15 cellular contexts compared by ENCODE assay signal in the genomic region with DNA sequence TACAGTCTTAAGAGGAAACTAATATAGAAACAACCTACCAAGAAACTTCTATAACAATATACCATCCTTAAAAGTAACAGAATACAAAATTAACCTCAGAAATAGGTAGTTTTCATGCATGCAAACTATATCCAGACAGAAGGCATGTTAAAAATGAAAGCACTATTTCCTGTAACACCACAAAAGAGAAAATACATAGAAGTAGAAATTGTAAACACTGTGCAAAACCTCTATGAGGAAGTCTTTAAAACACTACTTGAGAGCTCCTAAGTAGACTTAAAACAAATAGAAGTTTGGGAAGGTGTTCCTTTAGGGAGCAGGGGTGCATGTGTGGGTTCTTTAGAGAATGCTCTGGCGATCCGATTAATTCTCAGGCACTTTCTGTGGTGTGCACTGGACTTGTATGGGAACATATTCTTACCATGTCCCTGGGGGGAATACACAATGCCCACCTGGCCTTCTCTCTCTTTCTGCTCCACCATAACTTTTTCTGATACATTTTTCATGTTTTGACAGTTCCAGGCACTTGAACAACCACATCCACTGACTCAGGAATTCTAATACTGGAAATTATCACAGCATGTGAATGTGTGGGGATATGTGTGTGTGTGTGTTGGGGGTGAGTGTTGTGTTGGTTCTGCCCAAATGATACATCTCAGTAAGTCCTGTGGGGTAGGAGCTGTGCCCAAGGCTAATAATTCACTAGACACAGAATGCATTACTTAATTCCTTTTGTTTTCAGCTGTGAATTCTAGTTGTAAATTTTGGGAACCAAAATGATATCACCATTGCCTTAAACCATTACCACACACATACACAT.
DNase-seq lines count a peak whose midpoint lies in the region; ATAC-seq and TF ChIP-seq lines count a peak whose summit lies in the region.
"Had no signal": no experiment of that assay in that cellular context is flagged by ENCODE, and none has a peak within 500 bp of the region (broad histone marks: within the 10 kb centered on the region; RNA-seq: fewer than 3 reads in every experiment).

No MANE protein-coding gene starts in this region.

- peak overlapping the region; percentile 51 for H3K27ac Mint-ChIP-seq in activated CD4-positive, alpha-beta T cell treated with anti-CD3 and anti-CD28 coated beads, Interleukin-2, amount 10 ng/mL, durations not matched to agents 24 days and 14 days
- peak overlapping the region; percentile 96 to 98 for H3K27ac Mint-ChIP-seq in T-cell
- H3K27ac Mint-ChIP-seq: progenitor cell of endocrine pancreas had no signal

- POLR2A ChIA-PET in T-cell (lab: Charles Lee) = interaction anchor here in 1 of 2 donors (0.6 kb wide), 1 partner anchor 33 kb away, joined by 3 read pairs; no protein-coding TSS in a partner anchor

- intact Hi-C loops in activated CD4-positive, alpha-beta T cell treated with anti-CD3 and anti-CD28 coated beads, Interleukin-2, amount 10 ng/mL, durations not matched to agents 24 days and 14 days (cut with micrococcal nuclease) = no loop called here
- intact Hi-C loops in mucosa of descending colon (cut with DNase I, micrococcal nuclease) = no loop called here

- CTCF ChIA-PET in T-cell (lab: Charles Lee) = no interaction called here

- H3K36me3 Mint-ChIP-seq in activated CD4-positive, alpha-beta T cell treated with anti-CD3 and anti-CD28 coated beads, Interleukin-2, amount 10 ng/mL, durations not matched to agents 24 days and 14 days (ENCODE audit: low read depth) = peaks cover 6% of the 10 kb centered on the region
- H3K36me3 Mint-ChIP-seq in T-cell = no peaks in the 10 kb centered on the region

- H3K4me1 Mint-ChIP-seq in activated CD4-positive, alpha-beta T cell treated with anti-CD3 and anti-CD28 coated beads, Interleukin-2, amount 10 ng/mL, durations not matched to agents 24 days and 14 days = peaks cover 38% of the 10 kb centered on the region
- H3K4me1 Mint-ChIP-seq in T-cell = peaks cover 59 to 71% (median 64%) of the 10 kb centered on the region in 3 donors

- no peaks in the 10 kb centered on the region for H3K4me1 ChIP-seq in mucosa of descending colon (ENCODE audit: low read depth)
- H3K4me1 ChIP-seq: SJSA1 had no signal

- H3K27me3 Mint-ChIP-seq in activated CD4-positive, alpha-beta T cell treated with anti-CD3 and anti-CD28 coated beads, Interleukin-2, amount 10 ng/mL, durations not matched to agents 24 days and 14 days = no peaks in the 10 kb centered on the region
- H3K27me3 Mint-ChIP-seq in T-cell = no peaks in the 10 kb centered on the region

- TF ChIP-seq CTCF in mucosa of descending colon (IDR thresholded peaks at IDR 0.05) = no peak

- H3K9me3 Mint-ChIP-seq in activated CD4-positive, alpha-beta T cell treated with anti-CD3 and anti-CD28 coated beads, Interleukin-2, amount 10 ng/mL, durations not matched to agents 24 days and 14 days = peaks cover 4% of the 10 kb centered on the region
- no peaks in the 10 kb centered on the region for H3K9me3 Mint-ChIP-seq in T-cell

- ATAC-seq in HG02571 (IDR thresholded peaks at IDR 0.05; ENCODE audit: unreplicated experiment) (peak; percentile 53), T-cell (replicated peaks in 1 of 4) (peak; percentile 68 to 74 (median 70)), mucosa of descending colon (peak; percentile 38)

- no peaks in the 10 kb centered on the region for H3K9me3 ChIP-seq in mucosa of descending colon
- H3K9me3 ChIP-seq: SJSA1 had no signal

- no peak overlapping the region for H3K4me3 ChIP-seq in mucosa of descending colon
- H3K4me3 ChIP-seq: SJSA1 had no signal

- peak overlapping the region; percentile 20 for H3K4me3 Mint-ChIP-seq in activated CD4-positive, alpha-beta T cell treated with anti-CD3 and anti-CD28 coated beads, Interleukin-2, amount 10 ng/mL, durations not matched to agents 24 days and 14 days
- peak overlapping the region; percentile 11 to 67 (median 50) for H3K4me3 Mint-ChIP-seq in T-cell

- H3K36me3 ChIP-seq in mucosa of descending colon (ENCODE audit: low read depth) = no peaks in the 10 kb centered on the region
- H3K36me3 ChIP-seq: SJSA1 had no signal

- DNase-seq in activated CD4-positive, alpha-beta T cell treated with anti-CD3 and anti-CD28 coated beads, Interleukin-2, amount 10 ng/mL, durations not matched to agents 24 days and 14 days = peak; percentile 62
- no peak for DNase-seq in activated CD4-positive, alpha-beta T cell treated with anti-CD3 and anti-CD28 coated beads, Interleukin-2, amount 50 U/mL, for 4 hours
- DNase-seq in T-cell = peak in 2 of 34 experiments; percentile 16 to 22
- no peak for DNase-seq in mucosa of descending colon
- DNase-seq in islet precursor cell = no peak
- DNase-seq in NCI-H1048 (lab: John Stamatoyannopoulos, UW) = no peak
- no peak for DNase-seq in NOMO-1 treated with dmso at 0.1 percent for 144 hours (lab: John Stamatoyannopoulos, UW; ENCODE audit: unreplicated experiment)
- DNase-seq: anterior cingulate cortex; DMS 273 treated with DMSO at 0.1 percent for 48 hours; hippocampal formation; NCI-H524 treated with DMSO at 0.1 percent for 48 hours; stimulated activated CD4-positive, alpha-beta T cell treated with anti-CD3 and anti-CD28 coated beads, Interleukin-1b, Interleukin-23, amount 100 ng/mL, for 48 hours had no signal
